Comparison of ENCODE assay signal across 14 cellular contexts in genomic region chr14:56808314-56809201, GRCh38. TPM values are rescaled to one million over a fixed set of nuclear protein-coding genes. Genes with fewer than 3 reads are reported as not detected.
DNase-seq lines count a peak whose midpoint lies in the region; ATAC-seq and TF ChIP-seq lines count a peak whose summit lies in the region.
"Had no signal": no experiment of that assay in that cellular context is flagged by ENCODE, and none has a peak within 500 bp of the region (broad histone marks: within the 10 kb centered on the region; RNA-seq: fewer than 3 reads in every experiment).

No MANE protein-coding gene starts in this region.

- no peak overlapping the region for H3K9ac ChIP-seq in stomach smooth muscle (ENCODE audit: low read length in 2 of 2)

- TF ChIP-seq CTCF in lower lobe of right lung (IDR thresholded peaks at IDR 0.05), result no peak

- H3K27me3 ChIP-seq in lower lobe of right lung (ENCODE audit: low read depth), result peaks cover 98% of the 10 kb centered on the region
- H3K27me3 ChIP-seq in stomach smooth muscle (ENCODE audit: control insufficient read depth in 1 of 2, insufficient read depth in 2 of 2, low read length in 2 of 2), result peaks cover 78 to 98% of the 10 kb centered on the region in 2 donors

- H3K36me3 ChIP-seq in lower lobe of right lung (no peaks in the 10 kb centered on the region), stomach smooth muscle (ENCODE audit: control insufficient read depth in 2 of 2, insufficient read depth in 2 of 2, low read length in 2 of 2) (no peaks in the 10 kb centered on the region)
- H3K36me3 ChIP-seq: BE2C, gastroesophageal sphincter, neutrophil, thyroid gland had no signal

- H3K27ac ChIP-seq in lower lobe of right lung (no peak overlapping the region), stomach smooth muscle (ENCODE audit: low read length) (no peak overlapping the region)
- H3K27ac ChIP-seq: gastroesophageal sphincter, neutrophil, thyroid gland had no signal

- H3K4me1 Mint-ChIP-seq in activated naive CD4-positive, alpha-beta T cell treated with anti-CD3 and anti-CD28 coated beads, Interleukin-2, amount 50 U/mL, for 24 hours, result peaks cover 24% of the 10 kb centered on the region
- peaks cover 28% of the 10 kb centered on the region for H3K4me1 Mint-ChIP-seq in activated naive CD8-positive, alpha-beta T cell treated with anti-CD3 and anti-CD28 coated beads, Interleukin-2, amount 50 U/mL, for 24 hours

- DNase-seq in activated naive CD4-positive, alpha-beta T cell (lab: John Stamatoyannopoulos, UW), result no peak
- no peak for DNase-seq in activated naive CD8-positive, alpha-beta T cell treated with anti-CD3 and anti-CD28 coated beads, Interleukin-2, amount 50 U/mL, for 24 hours
- DNase-seq in lower lobe of right lung (no peak), DMS153 (lab: John Stamatoyannopoulos, UW) (no peak)
- DNase-seq: activated CD8-positive, alpha-beta memory T cell treated with anti-CD3 and anti-CD28 coated beads for 24 hours; BE2C; GOT3; thyroid gland had no signal

- H3K4me3 ChIP-seq in lower lobe of right lung (peak overlapping the region; percentile 19), stomach smooth muscle (ENCODE audit: low read length in 2 of 2) (peak overlapping the region; percentile 41 to 57)
- H3K4me3 ChIP-seq: thyroid gland had no signal

- H3K4me3 Mint-ChIP-seq in activated naive CD4-positive, alpha-beta T cell treated with anti-CD3 and anti-CD28 coated beads, Interleukin-2, amount 50 U/mL, for 24 hours, result peak overlapping the region; percentile 1
- peak overlapping the region; percentile 34 for H3K4me3 Mint-ChIP-seq in activated naive CD8-positive, alpha-beta T cell treated with anti-CD3 and anti-CD28 coated beads, Interleukin-2, amount 50 U/mL, for 24 hours

- H3K4me1 ChIP-seq in lower lobe of right lung (peaks cover 9% of the 10 kb centered on the region), stomach smooth muscle (ENCODE audit: control insufficient read depth, insufficient read depth, low read length) (peaks cover 15% of the 10 kb centered on the region)
- H3K4me1 ChIP-seq: BE2C had no signal

- intact Hi-C loops in lower lobe of right lung (cut with DNase I), result no loop called here

- peaks cover 14% of the 10 kb centered on the region for H3K36me3 Mint-ChIP-seq in activated naive CD4-positive, alpha-beta T cell treated with anti-CD3 and anti-CD28 coated beads, Interleukin-2, amount 50 U/mL, for 24 hours
- peaks cover 13% of the 10 kb centered on the region for H3K36me3 Mint-ChIP-seq in activated naive CD8-positive, alpha-beta T cell treated with anti-CD3 and anti-CD28 coated beads, Interleukin-2, amount 50 U/mL, for 24 hours (ENCODE audit: low read depth)

- peaks cover 70% of the 10 kb centered on the region for H3K27me3 Mint-ChIP-seq in activated naive CD4-positive, alpha-beta T cell treated with anti-CD3 and anti-CD28 coated beads, Interleukin-2, amount 50 U/mL, for 24 hours
- H3K27me3 Mint-ChIP-seq in activated naive CD8-positive, alpha-beta T cell treated with anti-CD3 and anti-CD28 coated beads, Interleukin-2, amount 50 U/mL, for 24 hours, result peaks cover 84% of the 10 kb centered on the region

- no peaks in the 10 kb centered on the region for H3K9me3 ChIP-seq in lower lobe of right lung
- no peaks in the 10 kb centered on the region for H3K9me3 ChIP-seq in stomach smooth muscle (ENCODE audit: control insufficient read depth in 2 of 2, low read length in 2 of 2)
- H3K9me3 ChIP-seq: BE2C, gastroesophageal sphincter, neutrophil, thyroid gland had no signal

- no peak for ATAC-seq in activated naive CD8-positive, alpha-beta T cell treated with anti-CD3 and anti-CD28 coated beads, Interleukin-2, amount 50 U/mL, for 24 hours
- ATAC-seq in lower lobe of right lung, result peak in 1 of 2 donors; percentile 25
- no peak for ATAC-seq in HG03139 (IDR thresholded peaks at IDR 0.05; ENCODE audit: unreplicated experiment)
- no peak for ATAC-seq in GM18511 (IDR thresholded peaks at IDR 0.05; ENCODE audit: unreplicated experiment)
- ATAC-seq: gastroesophageal sphincter had no signal

- no peak overlapping the region for H3K27ac Mint-ChIP-seq in activated naive CD4-positive, alpha-beta T cell treated with anti-CD3 and anti-CD28 coated beads, Interleukin-2, amount 50 U/mL, for 24 hours
- peak overlapping the region; percentile 52 for H3K27ac Mint-ChIP-seq in activated naive CD8-positive, alpha-beta T cell treated with anti-CD3 and anti-CD28 coated beads, Interleukin-2, amount 50 U/mL, for 24 hours

- H3K9me3 Mint-ChIP-seq in activated naive CD4-positive, alpha-beta T cell treated with anti-CD3 and anti-CD28 coated beads, Interleukin-2, amount 50 U/mL, for 24 hours, result peaks cover 7% of the 10 kb centered on the region
- peaks cover 13% of the 10 kb centered on the region for H3K9me3 Mint-ChIP-seq in activated naive CD8-positive, alpha-beta T cell treated with anti-CD3 and anti-CD28 coated beads, Interleukin-2, amount 50 U/mL, for 24 hours

RNA-seq across cellular contexts. Expression of gene OTX2, which starts 1.7 kb away (rescaled TPM):
- not detected for total RNA-seq in lower lobe of right lung
- total RNA-seq: gastroesophageal sphincter, thyroid gland had no signal
